ENCODE assay signal across 1 cellular context in genomic region chr14:34496679-34497513, GRCh38.
TF ChIP-seq lines count a peak whose summit lies in the region.

No MANE protein-coding gene starts in this region.

TF ChIP-seq in K562, 482 proteins besides CTCF, POLR2A, EP300 and RAD21 (continued from another document and continues in another):
- TF ChIP-seq ZBTB40 (IDR thresholded peaks at IDR 0.05) (0 out of 2 replicates have a peak, but pooled peaks have one; percentile 17), ZBTB40 (CRISPR knock-in tag; IDR thresholded peaks at IDR 0.05) (no peak), ZNF398 (CRISPR knock-in tag; IDR thresholded peaks at IDR 0.05) (no peak), NFIC (IDR thresholded peaks at IDR 0.05) (no peak), TBL1XR1 (IDR thresholded peaks at IDR 0.05; ENCODE audit: low read length in 2 of 2) (0 out of 4 replicates have a peak, but pooled peaks of 1 of the 2 experiments have one; percentile 32), FOSL1 (tag; conservative IDR thresholded peaks at IDR 0.05) (peak; percentile 97), ARID3A (IDR thresholded peaks at IDR 0.05; ENCODE audit: borderline replicate concordance, low read depth, low read length) (no peak), RBM25 (IDR thresholded peaks at IDR 0.05; ENCODE audit: low read depth, low read length, severe bottlenecking) (no peak), EP400 (IDR thresholded peaks at IDR 0.05) (peak; percentile 23; the same call in 1 of the 2 replicates), ZNF263 (CRISPR knock-in tag; IDR thresholded peaks at IDR 0.05; ENCODE audit: borderline replicate concordance) (no peak), UBTF (IDR thresholded peaks at IDR 0.05; ENCODE audit: borderline replicate concordance in 1 of 2, low read depth in 2 of 2, low read length in 2 of 2) (peak in 1 of 2 experiments; percentile 39; a peak in 1 of 4 replicates), ZNF644 (tag; IDR thresholded peaks at IDR 0.05; ENCODE audit: low read depth) (no peak), ARID1B (IDR thresholded peaks at IDR 0.05) (peak; percentile 63), RFX7 (CRISPR knock-in tag; IDR thresholded peaks at IDR 0.05) (no peak), CREB3L1 (IDR thresholded peaks at IDR 0.05; ENCODE audit: borderline replicate concordance, low read depth) (0 out of 2 replicates have a peak, but pooled peaks have one; percentile 46), POLR2AphosphoS5 (IDR thresholded peaks at IDR 0.05; ENCODE audit: control insufficient read depth, insufficient read depth, low read depth, low read length) (no peak), JUNB (CRISPR knock-in tag; conservative IDR thresholded peaks at IDR 0.05) (peak; percentile 65; the same call in 1 of the 2 replicates), SMARCA4 (IDR thresholded peaks at IDR 0.05) (peak; percentile 67; the same call in 1 of the 2 replicates), ZSCAN32 (CRISPR knock-in tag; IDR thresholded peaks at IDR 0.05) (no peak), ZNF766 (CRISPR knock-in tag; conservative IDR thresholded peaks at IDR 0.05) (0 out of 2 replicates have a peak, but pooled peaks have one; percentile 59), PHF21A (IDR thresholded peaks at IDR 0.05; ENCODE audit: borderline replicate concordance, low read depth) (no peak), DEAF1 (CRISPR knock-in tag; IDR thresholded peaks at IDR 0.05) (no peak), CREM (IDR thresholded peaks at IDR 0.05; ENCODE audit: low read depth) (peak; percentile 80), ATF1 (CRISPR knock-in tag; IDR thresholded peaks at IDR 0.05) (no peak), ATF1 (tag; IDR thresholded peaks at IDR 0.05) (peak; percentile 81), HINFP (tag; conservative IDR thresholded peaks at IDR 0.05; ENCODE audit: low read depth) (no peak), EHMT2 (IDR thresholded peaks at IDR 0.05) (0 out of 2 replicates have a peak, but pooled peaks have one; percentile 46), FOXK2 (conservative IDR thresholded peaks at IDR 0.05 in 1 of 2, IDR thresholded peaks at IDR 0.05 in 1 of 2; ENCODE audit: low read depth in 2 of 2) (peak in 1 of 2 experiments; percentile 29; a peak in 1 of 4 replicates), NCOA2 (IDR thresholded peaks at IDR 0.05; ENCODE audit: partially characterized antibody in 2 of 2) (no peak), SMARCE1 (IDR thresholded peaks at IDR 0.05) (peak; percentile 68), PHF8 (IDR thresholded peaks at IDR 0.05; ENCODE audit: borderline replicate concordance, low read length) (peak; percentile 31; the same call in 1 of the 2 replicates), MTA1 (IDR thresholded peaks at IDR 0.05; ENCODE audit: borderline replicate concordance) (0 out of 2 replicates have a peak, but pooled peaks have one; percentile 59), CXXC5 (CRISPR knock-in tag; IDR thresholded peaks at IDR 0.05) (peak; percentile 29; the same call in 1 of the 2 replicates), CCNT2 (IDR thresholded peaks at IDR 0.05; ENCODE audit: borderline replicate concordance, extremely low read depth, insufficient read length, low read depth, low read length) (peak; percentile 18), FOXA1 (IDR thresholded peaks at IDR 0.05; ENCODE audit: borderline replicate concordance) (no peak), BHLHE40 (IDR thresholded peaks at IDR 0.05; ENCODE audit: low read length) (0 out of 2 replicates have a peak, but pooled peaks have one; percentile 18), PATZ1 (CRISPR knock-in tag; IDR thresholded peaks at IDR 0.05; ENCODE audit: borderline replicate concordance) (no peak), ZFX (CRISPR knock-in tag; IDR thresholded peaks at IDR 0.05) (peak; percentile 56)
